In genomic region chr15:75167588-75168076, GRCh38 we compare ENCODE assay signal across 12 cellular contexts. TPM values are rescaled to one million over a fixed set of nuclear protein-coding genes. Genes with fewer than 3 reads are reported as not detected.
A peak's percentile ranks its signal among the peaks of the same experiment; 100 is the strongest.
DNase-seq lines count a peak whose midpoint lies in the region; ATAC-seq and TF ChIP-seq lines count a peak whose summit lies in the region.
"Had no signal": no experiment of that assay in that cellular context is flagged by ENCODE, and none has a peak within 500 bp of the region (broad histone marks: within the 10 kb centered on the region; RNA-seq: fewer than 3 reads in every experiment).

No MANE protein-coding gene starts in this region.

- H3K27ac Mint-ChIP-seq in CD14-positive monocyte, result peak overlapping the region in 4 of 7 donors; percentile 18 to 60 (median 45)
- no peak overlapping the region; the same call in 1 of the 2 replicates for H3K27ac Mint-ChIP-seq in HFFc6
- H3K27ac Mint-ChIP-seq in activated CD8-positive, alpha-beta T cell treated with anti-CD3 and anti-CD28 coated beads for 36 hours, result no peak overlapping the region

- H3K27me3 Mint-ChIP-seq in CD14-positive monocyte (ENCODE audit: low read depth in 3 of 3), result peaks cover 0 to 1% (median 0%) of the 10 kb centered on the region in 3 donors
- peaks cover 5% of the 10 kb centered on the region for H3K27me3 Mint-ChIP-seq in HFFc6 (ENCODE audit: insufficient read depth)
- H3K27me3 Mint-ChIP-seq in activated CD8-positive, alpha-beta T cell treated with anti-CD3 and anti-CD28 coated beads for 36 hours, result peaks cover 4% of the 10 kb centered on the region
- H3K27me3 Mint-ChIP-seq: CD4-positive, alpha-beta memory T cell had no signal

- peaks cover 57% of the 10 kb centered on the region for H3K4me1 Mint-ChIP-seq in CD14-positive monocyte
- H3K4me1 Mint-ChIP-seq in HFFc6 (ENCODE audit: low read depth), result peaks cover 65% of the 10 kb centered on the region
- H3K4me1 Mint-ChIP-seq in activated CD8-positive, alpha-beta T cell treated with anti-CD3 and anti-CD28 coated beads for 36 hours (ENCODE audit: low read depth), result peaks cover 33% of the 10 kb centered on the region

- H3K4me3 Mint-ChIP-seq in CD14-positive monocyte (peak overlapping the region in 1 of 2 donors; percentile 39), HFFc6 (no peak overlapping the region)
- no peak overlapping the region for H3K4me3 Mint-ChIP-seq in activated CD8-positive, alpha-beta T cell treated with anti-CD3 and anti-CD28 coated beads for 36 hours
- H3K4me3 Mint-ChIP-seq: CD4-positive, alpha-beta memory T cell had no signal

- POLR2A ChIA-PET in activated CD8-positive, alpha-beta T cell treated with anti-CD3 and anti-CD28 coated beads for 36 hours (lab: Charles Lee), result no interaction called here

- TF ChIP-seq CTCF in CD14-positive monocyte (IDR thresholded peaks at IDR 0.05) (no peak), HFFc6 (IDR thresholded peaks at IDR 0.05) (no peak), fibroblast of pulmonary artery (IDR thresholded peaks at IDR 0.05; ENCODE audit: low read length, missing control alignments) (no peak)
- TF ChIP-seq CTCF in activated CD8-positive, alpha-beta T cell treated with anti-CD3 and anti-CD28 coated beads for 36 hours (IDR thresholded peaks at IDR 0.05), result no peak

- peaks cover 0 to 7% (median 6%) of the 10 kb centered on the region in 7 donors for H3K9me3 Mint-ChIP-seq in CD14-positive monocyte
- peaks cover 19% of the 10 kb centered on the region for H3K9me3 Mint-ChIP-seq in HFFc6
- peaks cover 3% of the 10 kb centered on the region for H3K9me3 Mint-ChIP-seq in activated CD8-positive, alpha-beta T cell treated with anti-CD3 and anti-CD28 coated beads for 36 hours

- CTCF ChIA-PET in activated CD8-positive, alpha-beta T cell treated with anti-CD3 and anti-CD28 coated beads for 36 hours (lab: Charles Lee), result interaction anchor here (0.9 kb wide), 1 partner anchor 138 kb away, joined by 3 read pairs; no protein-coding TSS in a partner anchor

- DNase-seq in CD14-positive monocyte (ENCODE audit: low spot score) (peak; percentile 63), HFFc6 (peak; percentile 32), fibroblast of pulmonary artery (ENCODE audit: low read depth) (peak; percentile 74), C1 segment of cervical spinal cord (lab: John Stamatoyannopoulos, UW) (no peak), COLO668 (lab: John Stamatoyannopoulos, UW; ENCODE audit: unreplicated experiment) (no peak), hypothalamus (lab: John Stamatoyannopoulos, UW) (no peak)
- DNase-seq in activated CD8-positive, alpha-beta T cell treated with anti-CD3 and anti-CD28 coated beads for 36 hours, result peak; percentile 38
- DNase-seq: CD4-positive, alpha-beta memory T cell; effector CD8-positive, alpha-beta T cell; Kasumi-1; Right ventricle myocardium superior had no signal

- intact Hi-C loops in CD14-positive monocyte (cut with micrococcal nuclease), result loop anchor here in 1 of 2 donors (5.0 kb wide), 1 partner anchor 40 kb away; no protein-coding TSS in a partner anchor
- intact Hi-C loops in activated CD8-positive, alpha-beta T cell treated with anti-CD3 and anti-CD28 coated beads for 36 hours (cut with micrococcal nuclease), result no loop called here

- H3K4me3 ChIP-seq in fibroblast of pulmonary artery (replicated peaks; ENCODE audit: low read depth, low read length), result no peak overlapping the region

- ATAC-seq in activated CD8-positive, alpha-beta T cell treated with anti-CD3 and anti-CD28 coated beads for 36 hours, result no peak
- no peak for ATAC-seq in GM18909 (IDR thresholded peaks at IDR 0.05; ENCODE audit: poor library complexity, unreplicated experiment)

- H3K36me3 Mint-ChIP-seq in CD14-positive monocyte (peaks cover 0 to 7% of the 10 kb centered on the region in 2 donors), HFFc6 (ENCODE audit: low read depth) (peaks cover 12% of the 10 kb centered on the region)
- no peaks in the 10 kb centered on the region for H3K36me3 Mint-ChIP-seq in activated CD8-positive, alpha-beta T cell treated with anti-CD3 and anti-CD28 coated beads for 36 hours (ENCODE audit: low read depth)
- H3K36me3 Mint-ChIP-seq: CD4-positive, alpha-beta memory T cell had no signal

RNA-seq across cellular contexts. Expression of gene C15orf39, which starts 34.0 kb away (rescaled TPM):
- 10 to 100 TPM in 1 of 2 donors, 1 to 10 TPM in 1; 8.9 to 18.2 TPM for polyA plus RNA-seq in CD14-positive monocyte
- 10 to 100 TPM in 5 of 6 experiments, 1 to 10 TPM in 1; 8.8 to 14.8 (median 12.0) TPM for total RNA-seq in HFFc6 (2021; fragmentation: NEBNext Ultra II Directional; extraction: Animal tissue kit (Norgen Biotek cat#: 25700))
- total RNA-seq in activated CD8-positive, alpha-beta T cell treated with anti-CD3 and anti-CD28 coated beads for 36 hours, result 10 to 100 TPM; 22.1 to 24.1 TPM

Comparison
In these comparisons a context has a peak if more than half of its experiments do, and no peak if none do; other contexts are left out.
1. DNase-seq: peak in CD14-positive monocyte (single experiment), HFFc6 (single experiment), activated CD8-positive, alpha-beta T cell treated with anti-CD3 and anti-CD28 coated beads for 36 hours (single experiment) and fibroblast of pulmonary artery (single experiment); none in C1 segment of cervical spinal cord (0 of 14), COLO668 (single experiment) and hypothalamus (0 of 51).
2. H3K27ac Mint-ChIP-seq: peak in CD14-positive monocyte (4 of 7); none in HFFc6 (single experiment) and activated CD8-positive, alpha-beta T cell treated with anti-CD3 and anti-CD28 coated beads for 36 hours (single experiment).